17 cellular contexts compared by ENCODE assay signal in genomic region chr6:75467284-75467683, GRCh38. TPM values are rescaled to one million over a fixed set of nuclear protein-coding genes. Genes with fewer than 3 reads are reported as not detected.
DNase-seq lines count a peak whose midpoint lies in the region; ATAC-seq and TF ChIP-seq lines count a peak whose summit lies in the region.
"Had no signal": no experiment of that assay in that cellular context is flagged by ENCODE, and none has a peak within 500 bp of the region (broad histone marks: within the 10 kb centered on the region; RNA-seq: fewer than 3 reads in every experiment).

No MANE protein-coding gene starts in this region.

- H3K9me3 ChIP-seq in esophagus muscularis mucosa (no peaks in the 10 kb centered on the region), heart left ventricle (peaks cover 0 to 7% (median 0%) of the 10 kb centered on the region in 12 donors), neural progenitor cell (ENCODE audit: low read depth) (no peaks in the 10 kb centered on the region), transverse colon (no peaks in the 10 kb centered on the region)
- no peaks in the 10 kb centered on the region for H3K9me3 ChIP-seq in CD8-positive, alpha-beta T cell (ENCODE audit: low read length)

- TF ChIP-seq EP300 in esophagus muscularis mucosa (IDR thresholded peaks at IDR 0.05) (no peak), transverse colon (IDR thresholded peaks at IDR 0.05; ENCODE audit: low read depth) (no peak)

- CTCF ChIA-PET in CD8-positive, alpha-beta T cell (lab: Charles Lee) = no interaction called here

- TF ChIP-seq CTCF in esophagus muscularis mucosa (IDR thresholded peaks at IDR 0.05) (no peak), heart left ventricle (IDR thresholded peaks at IDR 0.05) (no peak), neural progenitor cell (IDR thresholded peaks at IDR 0.05) (no peak), transverse colon (IDR thresholded peaks at IDR 0.05) (no peak)
- no peak for TF ChIP-seq CTCF in CD8-positive, alpha-beta T cell (IDR thresholded peaks at IDR 0.05)

- in situ Hi-C loops in transverse colon (cut with MboI; ENCODE audit: low pct_ligation_motif_present in 1 of 4, low pct_unique_long_range_greater_than_20kb in 1 of 4, low sequenced_read_pairs in 3 of 4) = no loop called here

- no peaks in the 10 kb centered on the region for H3K36me3 ChIP-seq in esophagus muscularis mucosa
- no peaks in the 10 kb centered on the region for H3K36me3 ChIP-seq in heart left ventricle
- H3K36me3 ChIP-seq in neural progenitor cell = no peaks in the 10 kb centered on the region
- no peaks in the 10 kb centered on the region for H3K36me3 ChIP-seq in transverse colon
- H3K36me3 ChIP-seq in CD8-positive, alpha-beta T cell (ENCODE audit: insufficient read depth, low read length) = no peaks in the 10 kb centered on the region

- H3K4me1 Mint-ChIP-seq in neural progenitor cell = no peaks in the 10 kb centered on the region
- H3K4me1 Mint-ChIP-seq in CD8-positive, alpha-beta T cell (ENCODE audit: low read depth) = no peaks in the 10 kb centered on the region

- no peaks in the 10 kb centered on the region for H4K20me1 ChIP-seq in neural progenitor cell (ENCODE audit: low read depth)

- H3K4me2 ChIP-seq in neural progenitor cell = no peak overlapping the region
- H3K4me2 ChIP-seq: PC-9 had no signal

- H3K27ac ChIP-seq in esophagus muscularis mucosa (replicated peaks in 1 of 4) (peak overlapping the region; percentile 72 to 87 (median 82)), heart left ventricle (peak overlapping the region in 9 of 12 donors; percentile 19 to 79 (median 47)), neural progenitor cell (no peak overlapping the region), transverse colon (peak overlapping the region; percentile 55 to 77 (median 70))
- H3K27ac ChIP-seq in CD8-positive, alpha-beta T cell (ENCODE audit: low read depth, low read length) = no peak overlapping the region
- H3K27ac ChIP-seq: PC-9 had no signal

- ATAC-seq in heart left ventricle = peak in 3 of 4 donors; percentile 21 to 58 (median 47)
- ATAC-seq in CD8-positive, alpha-beta T cell = no peak
- ATAC-seq in GM18861 (IDR thresholded peaks at IDR 0.05; ENCODE audit: unreplicated experiment) = no peak

- POLR2A ChIA-PET in CD8-positive, alpha-beta T cell (lab: Charles Lee) = no interaction called here

- H2AFZ ChIP-seq in neural progenitor cell (replicated peaks) = peak overlapping the region; percentile 95
- H2AFZ ChIP-seq: PC-9 had no signal

- peaks cover 30 to 51% (median 40%) of the 10 kb centered on the region in 4 donors for H3K4me1 ChIP-seq in esophagus muscularis mucosa
- H3K4me1 ChIP-seq in heart left ventricle = peaks cover 0 to 63% (median 36%) of the 10 kb centered on the region in 12 donors
- peaks cover 12% of the 10 kb centered on the region for H3K4me1 ChIP-seq in neural progenitor cell
- peaks cover 0 to 15% (median 0%) of the 10 kb centered on the region in 4 donors for H3K4me1 ChIP-seq in transverse colon
- H3K4me1 ChIP-seq in CD8-positive, alpha-beta T cell (ENCODE audit: insufficient read depth, low read length) = no peaks in the 10 kb centered on the region

- no peak overlapping the region for H3K4me3 Mint-ChIP-seq in neural progenitor cell
- no peak overlapping the region for H3K4me3 Mint-ChIP-seq in CD8-positive, alpha-beta T cell
- H3K4me3 Mint-ChIP-seq: HFFc6 had no signal

- no peaks in the 10 kb centered on the region for H3K27me3 ChIP-seq in esophagus muscularis mucosa
- H3K27me3 ChIP-seq in heart left ventricle = no peaks in the 10 kb centered on the region
- H3K27me3 ChIP-seq in neural progenitor cell = no peaks in the 10 kb centered on the region
- H3K27me3 ChIP-seq in transverse colon = no peaks in the 10 kb centered on the region
- no peaks in the 10 kb centered on the region for H3K27me3 ChIP-seq in CD8-positive, alpha-beta T cell (ENCODE audit: insufficient read depth, low read length)

- TF ChIP-seq POLR2A in esophagus muscularis mucosa (IDR thresholded peaks at IDR 0.05; ENCODE audit: low read depth) = no peak
- no peak for TF ChIP-seq POLR2A in heart left ventricle (IDR thresholded peaks at IDR 0.05)
- no peak for TF ChIP-seq POLR2A in transverse colon (IDR thresholded peaks at IDR 0.05)

- H3K9me3 Mint-ChIP-seq in neural progenitor cell = no peaks in the 10 kb centered on the region
- H3K9me3 Mint-ChIP-seq in CD8-positive, alpha-beta T cell = no peaks in the 10 kb centered on the region
- H3K9me3 Mint-ChIP-seq: HFFc6 had no signal

- no peak for DNase-seq in esophagus muscularis mucosa (ENCODE audit: extremely low spot score)
- DNase-seq in heart left ventricle = peak in 1 of 5 donors; percentile 29
- DNase-seq in neural progenitor cell (ENCODE audit: low spot score) = no peak
- DNase-seq in transverse colon = no peak
- no peak for DNase-seq in CD8-positive, alpha-beta T cell
- no peak for DNase-seq in effector CD4-positive, alpha-beta T cell
- DNase-seq: C1 segment of cervical spinal cord, HFFc6, KG1, NCI-H1417 treated with DMSO at 0.1 percent for 48 hours, NCI-H187 treated with DMSO at 0.1 percent for 48 hours, NCI-H345, NCI-H524 treated with DMSO at 0.1 percent for 48 hours, PC-9 had no signal

- no peaks in the 10 kb centered on the region for H3K36me3 Mint-ChIP-seq in neural progenitor cell
- H3K36me3 Mint-ChIP-seq in CD8-positive, alpha-beta T cell = no peaks in the 10 kb centered on the region

- H3K27ac Mint-ChIP-seq in neural progenitor cell = no peak overlapping the region
- no peak overlapping the region for H3K27ac Mint-ChIP-seq in CD8-positive, alpha-beta T cell
- H3K27ac Mint-ChIP-seq: HFFc6 had no signal

- intact Hi-C loops in esophagus muscularis mucosa (cut with DNase I) = no loop called here
- intact Hi-C loops in heart left ventricle (cut with DNase I) = no loop called here
- intact Hi-C loops in transverse colon (cut with DNase I; ENCODE audit: low total_unique reads) = no loop called here
- intact Hi-C loops in CD8-positive, alpha-beta T cell (cut with DNase I, micrococcal nuclease) = no loop called here

- no peak overlapping the region for H3K9ac ChIP-seq in neural progenitor cell

- peak overlapping the region in 2 of 4 donors; percentile 4 for H3K4me3 ChIP-seq in esophagus muscularis mucosa
- no peak overlapping the region for H3K4me3 ChIP-seq in heart left ventricle
- no peak overlapping the region for H3K4me3 ChIP-seq in neural progenitor cell
- H3K4me3 ChIP-seq in transverse colon = no peak overlapping the region
- no peak overlapping the region for H3K4me3 ChIP-seq in CD8-positive, alpha-beta T cell (ENCODE audit: low read depth, low read length)
- H3K4me3 ChIP-seq: PC-9 had no signal

- H3K27me3 Mint-ChIP-seq in neural progenitor cell (ENCODE audit: insufficient read depth, low read depth) = peaks cover 2% of the 10 kb centered on the region
- H3K27me3 Mint-ChIP-seq in CD8-positive, alpha-beta T cell (ENCODE audit: low read depth) = peaks cover 16% of the 10 kb centered on the region

- WGBS in esophagus muscularis mucosa = 44% methylated on average over 4 of the region's 4 CpGs
- WGBS in heart left ventricle, 4 donors = 35 to 42% (median 39%) methylated on average over 4 of the region's 4 CpGs
- WGBS in transverse colon (ENCODE audit: low coverage in 1 of 2), 2 donors = 56 to 71% methylated on average over 3 to 4 of the region's 4 CpGs

- no peaks in the 10 kb centered on the region for H3K79me2 ChIP-seq in neural progenitor cell (ENCODE audit: low read depth)

- H3F3A ChIP-seq in neural progenitor cell (ENCODE audit: low read depth) = peaks cover 8% of the 10 kb centered on the region

RNA-seq across cellular contexts. Expression of gene FILIP1, which starts 26.3 kb away (rescaled TPM):
- 10 to 100 TPM; 41.7 to 53.3 (median 48.4) TPM for total RNA-seq in esophagus muscularis mucosa
- 100 to 1,000 TPM in 8 of 9 donors, 10 to 100 TPM in 1; 91.1 to 230 (median 177) TPM for total RNA-seq in heart left ventricle
- polyA plus RNA-seq in heart left ventricle = 10 to 100 TPM; 49.2 to 63.1 TPM
- total RNA-seq in neural progenitor cell (ENCODE audit: low replicate concordance) = 17.8 and 22.6 TPM in 2 replicates
- 10 to 100 TPM in 1 of 4 donors, 1 to 10 TPM in 3; 6.0 to 12.3 (median 7.2) TPM for total RNA-seq in transverse colon
- total RNA-seq in CD8-positive, alpha-beta T cell = under 1 TPM in 1 of 2 experiments, not detected in 1; 0.06 TPM
- total RNA-seq: HT-29, SK-MEL-5 had no signal

Comparison
In these comparisons a context has a peak if more than half of its experiments do, and no peak if none do; other contexts are left out.
1. H3K27ac ChIP-seq: peak in esophagus muscularis mucosa (4 of 4), heart left ventricle (9 of 12) and transverse colon (4 of 4); none in neural progenitor cell (single experiment) and CD8-positive, alpha-beta T cell (single experiment).
2. ATAC-seq: peak in heart left ventricle (3 of 4); none in CD8-positive, alpha-beta T cell (single experiment) and GM18861 (single experiment).
3. RNA of gene FILIP1, which starts 26.3 kb away (total RNA-seq): 91.1 to 230 TPM in heart left ventricle, 41.7 to 53.3 TPM in esophagus muscularis mucosa, 17.8 to 22.6 TPM in neural progenitor cell and 6.0 to 12.3 TPM in transverse colon; 0.06 TPM in CD8-positive, alpha-beta T cell; every median in the first group is over 4 times any median in the second.